1 cellular context compared by ENCODE assay signal in genomic region chr19:42601811-42602443, GRCh38.
TF ChIP-seq lines count a peak whose summit lies in the region.

No MANE protein-coding gene starts in this region.

TF ChIP-seq in GM12878, 131 proteins besides CTCF, POLR2A, EP300 and RAD21 (continued from another document):
- TF ChIP-seq NFIC (IDR thresholded peaks at IDR 0.05; ENCODE audit: low read depth, low read length) = no peak
- TF ChIP-seq SPI1 (IDR thresholded peaks at IDR 0.05; ENCODE audit: borderline replicate concordance, insufficient read depth, low read depth, low read length) = peak; percentile 68
